ENCODE assay signal across 8 cellular contexts in genomic region chr15:64354683-64355558, GRCh38. TPM values are rescaled to one million over a fixed set of nuclear protein-coding genes. Genes with fewer than 3 reads are reported as not detected.
DNase-seq lines count a peak whose midpoint lies in the region; ATAC-seq and TF ChIP-seq lines count a peak whose summit lies in the region.

No MANE protein-coding gene starts in this region.

- WGBS in urinary bladder, result 10% methylated on average over 14 of the region's 14 CpGs

- no peaks in the 10 kb centered on the region for H3K27me3 ChIP-seq in breast epithelium

- peak overlapping the region; percentile 80 to 84 for H3K27ac ChIP-seq in breast epithelium
- no peak overlapping the region for H3K27ac ChIP-seq in urinary bladder (ENCODE audit: low read depth)

- no peak for TF ChIP-seq POLR2A in breast epithelium (IDR thresholded peaks at IDR 0.05)

- ATAC-seq in GM19324 (IDR thresholded peaks at IDR 0.05; ENCODE audit: low FRiP score, unreplicated experiment), result no peak

- peaks cover 3 to 11% of the 10 kb centered on the region in 2 donors for H3K4me1 ChIP-seq in breast epithelium
- no peaks in the 10 kb centered on the region for H3K4me1 ChIP-seq in urinary bladder (ENCODE audit: insufficient read depth)

- H3K4me3 ChIP-seq in breast epithelium (peak overlapping the region; percentile 95 to 97 (median 96)), urinary bladder (ENCODE audit: low read depth, low read length) (peak overlapping the region; percentile 97)

- no peak for TF ChIP-seq CTCF in breast epithelium (IDR thresholded peaks at IDR 0.05)

- H3K9me3 ChIP-seq in breast epithelium, result no peaks in the 10 kb centered on the region

- DNase-seq in activated T-cell treated with anti-CD3 and anti-CD28 coated beads, Interleukin-2, amount 50 U/mL, for 1 hour, result peak; percentile 38
- no peak for DNase-seq in activated T-cell treated with anti-CD3 and anti-CD28 coated beads for 4 hours
- DNase-seq in NOMO-1 treated with dmso at 0.1 percent for 144 hours (lab: John Stamatoyannopoulos, UW; ENCODE audit: unreplicated experiment), result peak; percentile 22
- DNase-seq in breast epithelium (ENCODE audit: low spot score in 2 of 2), result no peak
- peak; percentile 11 for DNase-seq in medulla oblongata (ENCODE audit: extremely low spot score)
- DNase-seq in inferior parietal cortex (ENCODE audit: extremely low spot score), result no peak

- H3K36me3 ChIP-seq in breast epithelium (no peaks in the 10 kb centered on the region), urinary bladder (ENCODE audit: insufficient read depth) (no peaks in the 10 kb centered on the region)

- intact Hi-C loops in breast epithelium (cut with DNase I; ENCODE audit: low total_unique reads), result no loop called here

RNA-seq across cellular contexts. Expression of gene CSNK1G1, which starts 1.1 kb away (rescaled TPM):
- 10 to 100 TPM; 12.6 to 37.7 (median 31.2) TPM for total RNA-seq in breast epithelium
- 40.1 TPM for total RNA-seq in urinary bladder
- 5.7 TPM for polyA plus RNA-seq in urinary bladder

RNA-seq across cellular contexts. Expression of gene PCLAF, which starts 26.3 kb away (rescaled TPM):
- total RNA-seq in breast epithelium, result under 1 TPM; 0.48 to 0.66 (median 0.59) TPM
- total RNA-seq in urinary bladder, result 41.5 TPM
- polyA plus RNA-seq in urinary bladder, result 1.8 TPM

RNA-seq across cellular contexts. Expression of gene TRIP4, which starts 32.7 kb away (rescaled TPM):
- total RNA-seq in breast epithelium (10 to 100 TPM; 11.8 to 17.1 (median 16.1) TPM), urinary bladder (21.0 TPM)
- 20.9 TPM for polyA plus RNA-seq in urinary bladder

Comparison
In these comparisons a context has a peak if more than half of its experiments do, and no peak if none do; other contexts are left out.
1. DNase-seq: peak in activated T-cell treated with anti-CD3 and anti-CD28 coated beads, Interleukin-2, amount 50 U/mL, for 1 hour (single experiment), NOMO-1 treated with dmso at 0.1 percent for 144 hours (single experiment) and medulla oblongata (single experiment); none in activated T-cell treated with anti-CD3 and anti-CD28 coated beads for 4 hours (single experiment), breast epithelium (0 of 2) and inferior parietal cortex (single experiment).
2. RNA of gene PCLAF, which starts 26.3 kb away (total RNA-seq): 41.5 TPM in urinary bladder (single experiment); 0.48 to 0.66 TPM in breast epithelium; every median in the first group is over 10 times any median in the second.